9 cellular contexts compared by ENCODE assay signal in genomic region chr19:38506723-38507550, GRCh38.
DNase-seq lines count a peak whose midpoint lies in the region; ATAC-seq and TF ChIP-seq lines count a peak whose summit lies in the region.
"Had no signal": no experiment of that assay in that cellular context is flagged by ENCODE, and none has a peak within 500 bp of the region (broad histone marks: within the 10 kb centered on the region; RNA-seq: fewer than 3 reads in every experiment).

No MANE protein-coding gene starts in this region.

- H3K36me3 ChIP-seq in CD8-positive, alpha-beta T cell (ENCODE audit: insufficient read depth, low read length), result no peaks in the 10 kb centered on the region
- H3K36me3 ChIP-seq in GM23338 (ENCODE audit: insufficient read depth) (peaks cover 15% of the 10 kb centered on the region), thoracic aorta (no peaks in the 10 kb centered on the region)
- H3K36me3 ChIP-seq: neutrophil had no signal

- peaks cover 12% of the 10 kb centered on the region for H3K27me3 Mint-ChIP-seq in CD8-positive, alpha-beta T cell (ENCODE audit: low read depth)
- peaks cover 22% of the 10 kb centered on the region for H3K27me3 Mint-ChIP-seq in GM23338 (ENCODE audit: insufficient read depth, low read depth, poor library complexity)
- H3K27me3 Mint-ChIP-seq in activated CD4-positive, alpha-beta T cell treated with anti-CD3 and anti-CD28 coated beads for 36 hours, result peaks cover 2% of the 10 kb centered on the region
- H3K27me3 Mint-ChIP-seq in endothelial cell (ENCODE audit: unreplicated experiment), result peaks cover 14% of the 10 kb centered on the region
- peaks cover 4 to 51% (median 34%) of the 10 kb centered on the region in 3 donors for H3K27me3 Mint-ChIP-seq in naive B cell

- peak in 6 of 7 experiments; percentile 17 to 85 (median 74) for DNase-seq in CD8-positive, alpha-beta T cell
- DNase-seq in GM23338 (ENCODE audit: low spot score), result peak; percentile 99
- peak; percentile 100 for DNase-seq in NCI-H2227 (lab: John Stamatoyannopoulos, UW; ENCODE audit: unreplicated experiment)
- peak; percentile 98 for DNase-seq in activated CD4-positive, alpha-beta T cell treated with anti-CD3 and anti-CD28 coated beads for 36 hours
- peak; percentile 62 for DNase-seq in endothelial cell (ENCODE audit: low spot score)
- DNase-seq in naive B cell, result peak; percentile 44
- DNase-seq in thoracic aorta (ENCODE audit: low spot score), result peak; percentile 23

- no peaks in the 10 kb centered on the region for H3K9me3 ChIP-seq in CD8-positive, alpha-beta T cell (ENCODE audit: low read length)
- H3K9me3 ChIP-seq in thoracic aorta, result no peaks in the 10 kb centered on the region
- H3K9me3 ChIP-seq: neutrophil had no signal

- H3K27ac Mint-ChIP-seq in CD8-positive, alpha-beta T cell, result no peak overlapping the region
- H3K27ac Mint-ChIP-seq in GM23338 (peak overlapping the region; percentile 56; the same call in 1 of the 2 replicates), endothelial cell (ENCODE audit: unreplicated experiment) (no peak overlapping the region), naive B cell (peak overlapping the region in 2 of 6 donors; percentile 76 to 91)
- no peak overlapping the region for H3K27ac Mint-ChIP-seq in activated CD4-positive, alpha-beta T cell treated with anti-CD3 and anti-CD28 coated beads for 36 hours

- TF ChIP-seq CTCF in CD8-positive, alpha-beta T cell (IDR thresholded peaks at IDR 0.05), result no peak
- TF ChIP-seq CTCF in GM23338 (conservative IDR thresholded peaks at IDR 0.05; ENCODE audit: low read depth in 2 of 2), result no peak
- no peak for TF ChIP-seq CTCF in endothelial cell (IDR thresholded peaks at IDR 0.05; ENCODE audit: unreplicated experiment)
- TF ChIP-seq CTCF in thoracic aorta (IDR thresholded peaks at IDR 0.05), result no peak

- no peaks in the 10 kb centered on the region for H3K9me3 Mint-ChIP-seq in CD8-positive, alpha-beta T cell
- H3K9me3 Mint-ChIP-seq in GM23338 (no peaks in the 10 kb centered on the region; the same call in 2 of the 3 replicates), endothelial cell (ENCODE audit: unreplicated experiment) (no peaks in the 10 kb centered on the region), naive B cell (peaks cover 0 to 3% (median 0%) of the 10 kb centered on the region in 7 donors)
- no peaks in the 10 kb centered on the region for H3K9me3 Mint-ChIP-seq in activated CD4-positive, alpha-beta T cell treated with anti-CD3 and anti-CD28 coated beads for 36 hours (ENCODE audit: low read depth)

- H3K79me2 ChIP-seq in GM23338 (replicated peaks; ENCODE audit: insufficient read depth), result no peaks in the 10 kb centered on the region

- H3K27me3 ChIP-seq in CD8-positive, alpha-beta T cell (ENCODE audit: insufficient read depth, low read length), result no peaks in the 10 kb centered on the region
- no peaks in the 10 kb centered on the region for H3K27me3 ChIP-seq in GM23338 (ENCODE audit: insufficient read depth)
- no peaks in the 10 kb centered on the region for H3K27me3 ChIP-seq in thoracic aorta (replicated peaks; ENCODE audit: insufficient read depth)
- H3K27me3 ChIP-seq: neutrophil had no signal

- H3K4me1 ChIP-seq in CD8-positive, alpha-beta T cell (ENCODE audit: insufficient read depth, low read length), result peaks cover 7% of the 10 kb centered on the region
- no peaks in the 10 kb centered on the region; the same call in 1 of the 2 replicates for H3K4me1 ChIP-seq in GM23338 (ENCODE audit: insufficient read depth)
- H3K4me1 ChIP-seq in thoracic aorta (ENCODE audit: control insufficient read depth in 1 of 2, low read depth in 2 of 2), result no peaks in the 10 kb centered on the region

- POLR2A ChIA-PET in CD8-positive, alpha-beta T cell (lab: Charles Lee), result no interaction called here
- POLR2A ChIA-PET in activated CD4-positive, alpha-beta T cell treated with anti-CD3 and anti-CD28 coated beads for 36 hours (lab: Charles Lee), result interaction anchor here (0.9 to 1.1 kb wide), 3 partner anchors 8 to 133 kb away, joined by 3 to 4 read pairs (median 4); partner anchors contain the start of genes EIF3K and PSMD8

- H3K27ac ChIP-seq in CD8-positive, alpha-beta T cell (ENCODE audit: low read depth, low read length), result no peak overlapping the region
- H3K27ac ChIP-seq in GM23338 (ENCODE audit: low read depth), result peak overlapping the region; percentile 80
- no peak overlapping the region for H3K27ac ChIP-seq in thoracic aorta
- H3K27ac ChIP-seq: neutrophil had no signal

- no peak overlapping the region for H2AFZ ChIP-seq in GM23338

- H3F3A ChIP-seq in GM23338 (replicated peaks; ENCODE audit: low read depth), result peaks cover 16% of the 10 kb centered on the region; the same call in 1 of the 2 replicates

- CTCF ChIA-PET in CD8-positive, alpha-beta T cell (lab: Charles Lee), result interaction anchor here (1.0 kb wide), 1 partner anchor 128 kb away, joined by 3 read pairs; no protein-coding TSS in a partner anchor
- CTCF ChIA-PET in activated CD4-positive, alpha-beta T cell treated with anti-CD3 and anti-CD28 coated beads for 36 hours (lab: Charles Lee), result interaction anchor here (0.6 to 1.6 kb wide), 5 partner anchors 9 to 471 kb away, joined by 3 to 8 read pairs (median 3); partner anchors contain the start of gene FAM98C

- peaks cover 4% of the 10 kb centered on the region for H3K4me1 Mint-ChIP-seq in CD8-positive, alpha-beta T cell (ENCODE audit: low read depth)
- H3K4me1 Mint-ChIP-seq in GM23338 (peaks cover 10% of the 10 kb centered on the region; the same call in 2 of the 3 replicates), endothelial cell (ENCODE audit: unreplicated experiment) (no peaks in the 10 kb centered on the region), naive B cell (peaks cover 6 to 7% (median 7%) of the 10 kb centered on the region in 3 donors)
- H3K4me1 Mint-ChIP-seq in activated CD4-positive, alpha-beta T cell treated with anti-CD3 and anti-CD28 coated beads for 36 hours, result peaks cover 6% of the 10 kb centered on the region

- no peaks in the 10 kb centered on the region for H3K36me3 Mint-ChIP-seq in CD8-positive, alpha-beta T cell
- H3K36me3 Mint-ChIP-seq in GM23338 (ENCODE audit: low read depth) (peaks cover 89% of the 10 kb centered on the region), endothelial cell (ENCODE audit: low read depth, unreplicated experiment) (peaks cover 7% of the 10 kb centered on the region), naive B cell (no peaks in the 10 kb centered on the region)
- peaks cover 1% of the 10 kb centered on the region for H3K36me3 Mint-ChIP-seq in activated CD4-positive, alpha-beta T cell treated with anti-CD3 and anti-CD28 coated beads for 36 hours (ENCODE audit: low read depth)

- ATAC-seq in CD8-positive, alpha-beta T cell, result peak; percentile 89
- ATAC-seq in GM23338 (peak; percentile 91), naive B cell (ENCODE audit: low read depth in 2 of 2) (peak; percentile 78 to 79), thoracic aorta (ENCODE audit: insufficient number of reproducible peaks, low FRiP score, low read depth) (no peak), HG03039 (IDR thresholded peaks at IDR 0.05; ENCODE audit: unreplicated experiment) (no peak)
- ATAC-seq in activated CD4-positive, alpha-beta T cell treated with anti-CD3 and anti-CD28 coated beads for 36 hours, result peak; percentile 94

- H3K4me3 ChIP-seq in CD8-positive, alpha-beta T cell (ENCODE audit: low read depth, low read length), result no peak overlapping the region
- H3K4me3 ChIP-seq in GM23338 (0 out of 2 replicates have a peak overlapping the region, but pooled peaks have one; percentile 20), thoracic aorta (no peak overlapping the region)

- intact Hi-C loops in CD8-positive, alpha-beta T cell (cut with DNase I, micrococcal nuclease), result no loop called here
- intact Hi-C loops in activated CD4-positive, alpha-beta T cell treated with anti-CD3 and anti-CD28 coated beads for 36 hours (cut with DNase I, micrococcal nuclease), result loop anchor here (1.0 to 2.0 kb wide), 12 partner anchors 74 to 423 kb away; partner anchors contain the start of genes FAM98C (in 2 of the 2), PSMD8 (in 2 of the 2), ACTN4 (in 1 of the 2) and EIF3K (in 1 of the 2)

- H3K9me2 ChIP-seq in GM23338 (ENCODE audit: insufficient read depth), result peaks cover 3% of the 10 kb centered on the region; the same call in 1 of the 2 replicates

- no peaks in the 10 kb centered on the region; the same call in 1 of the 2 replicates for H4K20me1 ChIP-seq in GM23338 (replicated peaks; ENCODE audit: insufficient read depth)

- peak overlapping the region; percentile 33 for H3K4me2 ChIP-seq in GM23338

- no peak overlapping the region for H3K4me3 Mint-ChIP-seq in CD8-positive, alpha-beta T cell
- peak overlapping the region; percentile 23; the same call in 1 of the 3 replicates for H3K4me3 Mint-ChIP-seq in GM23338
- H3K4me3 Mint-ChIP-seq in activated CD4-positive, alpha-beta T cell treated with anti-CD3 and anti-CD28 coated beads for 36 hours, result no peak overlapping the region
- H3K4me3 Mint-ChIP-seq in endothelial cell (ENCODE audit: unreplicated experiment), result no peak overlapping the region
- H3K4me3 Mint-ChIP-seq in naive B cell, result peak overlapping the region in 2 of 8 donors; percentile 32 to 80

TF ChIP-seq in GM23338, 12 proteins besides CTCF, POLR2A, EP300 and RAD21 (continues in another document):
- TF ChIP-seq ZNF331 (CRISPR knock-in tag; IDR thresholded peaks at IDR 0.05; ENCODE audit: low read depth) (no peak), CREB1 (CRISPR knock-in tag; IDR thresholded peaks at IDR 0.05; ENCODE audit: low read depth) (no peak), EZH2 (IDR thresholded peaks at IDR 0.05; ENCODE audit: low read depth, unreplicated experiment) (no peak), NANOG (IDR thresholded peaks at IDR 0.05; ENCODE audit: borderline replicate concordance) (no peak), POLR2AphosphoS5 (IDR thresholded peaks at IDR 0.05; ENCODE audit: low read depth) (no peak)

Comparison
In these comparisons a context has a peak if more than half of its experiments do, and no peak if none do; other contexts are left out.
1. ATAC-seq: peak in CD8-positive, alpha-beta T cell (single experiment), GM23338 (single experiment), activated CD4-positive, alpha-beta T cell treated with anti-CD3 and anti-CD28 coated beads for 36 hours (single experiment) and naive B cell (2 of 2); none in thoracic aorta (single experiment) and HG03039 (single experiment).
2. DNase-seq: peak in every context shown above with its lines; median percentile 100 in NCI-H2227; 99 in GM23338; 98 in activated CD4-positive, alpha-beta T cell treated with anti-CD3 and anti-CD28 coated beads for 36 hours; 74 in CD8-positive, alpha-beta T cell; 62 in endothelial cell; 44 in naive B cell; 23 in thoracic aorta.
3. intact Hi-C loops: an anchor here in activated CD4-positive, alpha-beta T cell treated with anti-CD3 and anti-CD28 coated beads for 36 hours (1.0 to 2.0 kb wide); none called in CD8-positive, alpha-beta T cell.